In genomic region chr7:100132697-100133137, GRCh38 we compare ENCODE assay signal across 8 cellular contexts. TPM values are rescaled to one million over a fixed set of nuclear protein-coding genes. Genes with fewer than 3 reads are reported as not detected.
DNase-seq lines count a peak whose midpoint lies in the region; ATAC-seq and TF ChIP-seq lines count a peak whose summit lies in the region.

No MANE protein-coding gene starts in this region.

- H3K79me2 ChIP-seq in Loucy (ENCODE audit: insufficient read depth, low read length), result no peaks in the 10 kb centered on the region

- DNase-seq in SHP77 treated with DMSO at 0.1 percent for 48 hours (lab: John Stamatoyannopoulos, UW), result peak; percentile 44
- DNase-seq in activated naive CD4-positive, alpha-beta T cell treated with anti-CD3 and anti-CD28 coated beads, Interleukin-2, amount 50 U/mL, for 16 hours, result peak; percentile 69
- DNase-seq in Right ventricle myocardium superior, result peak; percentile 62
- DNase-seq in renal cortical epithelial cell (ENCODE audit: low read depth), result peak; percentile 47

- H3K27ac ChIP-seq in C4-2B, result no peak overlapping the region

- H3K9ac ChIP-seq in Loucy (ENCODE audit: low read depth, low read length, poor library complexity, severe bottlenecking), result no peak overlapping the region

- TF ChIP-seq CTCF in C4-2B (conservative IDR thresholded peaks at IDR 0.05), result peak; percentile 94
- peak; percentile 83 for TF ChIP-seq CTCF in Loucy (conservative IDR thresholded peaks at IDR 0.05; ENCODE audit: low read length)

- H3K27me3 ChIP-seq in Loucy (ENCODE audit: insufficient read depth, low read length, poor library complexity, severe bottlenecking), result no peaks in the 10 kb centered on the region

- no peaks in the 10 kb centered on the region for H3K9me2 ChIP-seq in Loucy (replicated peaks; ENCODE audit: low read depth, low read length)

- intact Hi-C loops in Right ventricle myocardium superior (cut with DNase I), result loop anchor here (10.0 kb wide), 1 partner anchor 82 kb away; the partner anchor contains the start of gene PVRIG

- no peaks in the 10 kb centered on the region for H3F3A ChIP-seq in Loucy (ENCODE audit: low read depth)

- no peak overlapping the region for H3K4me3 ChIP-seq in Loucy (ENCODE audit: low read length, poor library complexity, severe bottlenecking)

- H3K9me3 ChIP-seq in Loucy (ENCODE audit: insufficient read depth, low read depth, low read length), result no peaks in the 10 kb centered on the region

- H3K4me1 ChIP-seq in Loucy (ENCODE audit: insufficient read depth, low read length, poor library complexity, severe bottlenecking), result peaks cover 6% of the 10 kb centered on the region

- H3K4me2 ChIP-seq in Loucy (ENCODE audit: low read depth, low read length, poor library complexity, severe bottlenecking), result no peak overlapping the region

- peak overlapping the region; percentile 36; the same call in 1 of the 2 replicates for H2AFZ ChIP-seq in Loucy (ENCODE audit: low read length)

- no peaks in the 10 kb centered on the region for H4K20me1 ChIP-seq in Loucy (ENCODE audit: insufficient read depth, low read length, poor library complexity, severe bottlenecking)

- ATAC-seq in GM19324 (IDR thresholded peaks at IDR 0.05; ENCODE audit: low FRiP score, unreplicated experiment) (peak; percentile 54), Right ventricle myocardium superior (ENCODE audit: poor library complexity) (peak; percentile 76), GM18519 (IDR thresholded peaks at IDR 0.05; ENCODE audit: low FRiP score, unreplicated experiment) (no peak)

- no peaks in the 10 kb centered on the region for H3K36me3 ChIP-seq in Loucy (ENCODE audit: insufficient read depth, low read length)

RNA-seq across cellular contexts. Expression of gene MBLAC1, which starts 6.0 kb away (rescaled TPM):
- total RNA-seq in Right ventricle myocardium superior (2.6 TPM), renal cortical epithelial cell (1.6 and 2.0 TPM in 2 replicates)

RNA-seq across cellular contexts. Expression of gene CNPY4, which starts 13.3 kb away (rescaled TPM):
- total RNA-seq in Right ventricle myocardium superior (9.5 TPM), renal cortical epithelial cell (25.6 and 27.4 TPM in 2 replicates)

RNA-seq across cellular contexts. Expression of gene TAF6, which starts 13.6 kb away (rescaled TPM):
- total RNA-seq in Right ventricle myocardium superior (35.8 TPM), renal cortical epithelial cell (32.6 and 100 TPM in 2 replicates)

RNA-seq across cellular contexts. Expression of gene LAMTOR4, which starts 16.0 kb away (rescaled TPM):
- total RNA-seq in Right ventricle myocardium superior (121 TPM), renal cortical epithelial cell (58.4 and 86.1 TPM in 2 replicates)

RNA-seq across cellular contexts. Expression of gene TRAPPC14, which starts 25.8 kb away (rescaled TPM):
- 7.5 TPM for total RNA-seq in Right ventricle myocardium superior
- total RNA-seq in renal cortical epithelial cell, result 4.0 and 4.6 TPM in 2 replicates
